In the genomic region with DNA sequence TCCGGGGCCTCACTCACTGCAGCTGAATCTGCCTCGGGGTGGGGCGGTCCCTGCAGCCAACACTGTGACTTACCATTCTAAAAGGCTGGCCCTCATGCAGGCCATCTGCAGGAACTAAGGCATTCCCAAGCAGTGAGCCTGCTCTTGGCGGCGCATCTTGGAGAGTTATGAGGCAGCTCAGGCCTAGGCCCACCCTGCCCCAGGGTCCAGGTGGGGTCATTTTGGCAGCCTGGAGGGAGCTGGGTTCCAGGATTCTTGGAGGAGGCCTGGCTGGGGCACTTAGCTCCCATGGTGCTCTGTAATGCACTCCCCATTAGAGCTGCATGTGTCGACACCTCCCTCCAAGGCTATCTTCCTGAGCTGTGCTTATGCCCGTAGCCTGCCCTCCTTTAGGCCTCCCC, we compare ENCODE assay signal across 21 cellular contexts. TPM values are rescaled to one million over a fixed set of nuclear protein-coding genes. Genes with fewer than 3 reads are reported as not detected.
DNase-seq lines count a peak whose midpoint lies in the region; ATAC-seq and TF ChIP-seq lines count a peak whose summit lies in the region.
"Had no signal": no experiment of that assay in that cellular context is flagged by ENCODE, and none has a peak within 500 bp of the region (broad histone marks: within the 10 kb centered on the region; RNA-seq: fewer than 3 reads in every experiment).

No MANE protein-coding gene starts in this region.

- no peak overlapping the region for H3K4me3 Mint-ChIP-seq in activated CD4-positive, alpha-beta T cell treated with anti-CD3 and anti-CD28 coated beads for 36 hours
- no peak overlapping the region for H3K4me3 Mint-ChIP-seq in activated T-helper 2 cell treated with anti-CD3 and anti-CD28 coated beads, Interferon-gamma antibody, Interleukin-2, Interleukin-4, amounts not matched to agents 10 μg/mL and 5 μg/mL and 100 μg/mL, durations not matched to agents 14 hours and 24 hours and 36 hours (ENCODE audit: low read depth)
- H3K4me3 Mint-ChIP-seq: activated naive CD8-positive, alpha-beta T cell treated with anti-CD3 and anti-CD28 coated beads, Interleukin-2, amount 50 U/mL, for 24 hours; naive thymus-derived CD4-positive, alpha-beta T cell had no signal

- POLR2A ChIA-PET in RWPE1 (lab: Yijun Ruan, JAX; ENCODE audit: low non-redundant PET), result no interaction called here
- POLR2A ChIA-PET in activated CD4-positive, alpha-beta T cell treated with anti-CD3 and anti-CD28 coated beads for 36 hours (lab: Charles Lee), result no interaction called here

- H3K36me3 ChIP-seq in psoas muscle (ENCODE audit: insufficient read depth in 1 of 2, low read depth in 1 of 2), result no peaks in the 10 kb centered on the region

- intact Hi-C loops in Right ventricle myocardium superior (cut with DNase I) (no loop called here), psoas muscle (cut with DNase I) (no loop called here)
- intact Hi-C loops in activated CD4-positive, alpha-beta T cell treated with anti-CD3 and anti-CD28 coated beads for 36 hours (cut with DNase I, micrococcal nuclease), result no loop called here
- intact Hi-C loops in activated T-helper 2 cell treated with anti-CD3 and anti-CD28 coated beads, Interferon-gamma antibody, Interleukin-2, Interleukin-4, amounts not matched to agents 10 μg/mL and 5 μg/mL and 100 μg/mL, durations not matched to agents 14 hours and 24 hours and 36 hours (cut with micrococcal nuclease), result no loop called here

- H3K4me1 Mint-ChIP-seq in activated CD4-positive, alpha-beta T cell treated with anti-CD3 and anti-CD28 coated beads for 36 hours, result no peaks in the 10 kb centered on the region
- no peaks in the 10 kb centered on the region for H3K4me1 Mint-ChIP-seq in activated T-helper 2 cell treated with anti-CD3 and anti-CD28 coated beads, Interferon-gamma antibody, Interleukin-2, Interleukin-4, amounts not matched to agents 10 μg/mL and 5 μg/mL and 100 μg/mL, durations not matched to agents 14 hours and 24 hours and 36 hours (ENCODE audit: low read depth)
- H3K4me1 Mint-ChIP-seq: activated naive CD8-positive, alpha-beta T cell treated with anti-CD3 and anti-CD28 coated beads, Interleukin-2, amount 50 U/mL, for 24 hours; naive thymus-derived CD4-positive, alpha-beta T cell had no signal

- no peak overlapping the region for H3K4me3 ChIP-seq in AG09309 (ENCODE audit: control insufficient read depth, low read depth, low read length)
- no peak overlapping the region for H3K4me3 ChIP-seq in psoas muscle
- H3K4me3 ChIP-seq: PC-9 had no signal

- DNase-seq in AG09309 (ENCODE audit: low read depth) (peak; percentile 10), RWPE1 (ENCODE audit: low spot score) (no peak), Right ventricle myocardium superior (peak; percentile 87), psoas muscle (peak; percentile 86 to 89)
- no peak for DNase-seq in activated CD4-positive, alpha-beta T cell treated with anti-CD3 and anti-CD28 coated beads for 36 hours
- no peak for DNase-seq in activated T-helper 2 cell treated with anti-CD3 and anti-CD28 coated beads, Interferon-gamma antibody, Interleukin-2, Interleukin-4, amounts not matched to agents 10 μg/mL and 5 μg/mL and 100 μg/mL, durations not matched to agents 14 hours and 24 hours and 36 hours (ENCODE audit: low spot score)
- DNase-seq: activated CD4-positive, CD25-positive, alpha-beta regulatory T cell; activated naive CD8-positive, alpha-beta T cell treated with anti-CD3 and anti-CD28 coated beads, Interleukin-2, amount 50 U/mL, for 24 hours; activated T-cell treated with anti-CD3 and anti-CD28 coated beads, Interleukin-2, amount 50 U/mL, for 1 hour; AML-193; DMS153; hippocampal formation; naive thymus-derived CD4-positive, alpha-beta T cell; NCI-H187; PC-9; stimulated activated CD4-positive, alpha-beta T cell treated with anti-CD3 and anti-CD28 coated beads, Interleukin-4, amount 100 ng/mL, for 24 hours; SW 1271 had no signal

- H3K27ac ChIP-seq in RWPE1 (peak overlapping the region; percentile 35), psoas muscle (no peak overlapping the region)
- H3K27ac ChIP-seq: epithelial cell of prostate, HL-60, PC-9 had no signal

- no peaks in the 10 kb centered on the region for H3K9me3 ChIP-seq in psoas muscle

- CTCF ChIA-PET in RWPE1 (lab: Yijun Ruan, JAX), result interaction anchor here (0.6 kb wide), 1 partner anchor 76 kb away, joined by 3 read pairs; no protein-coding TSS in a partner anchor
- CTCF ChIA-PET in activated CD4-positive, alpha-beta T cell treated with anti-CD3 and anti-CD28 coated beads for 36 hours (lab: Charles Lee), result no interaction called here

- no peak overlapping the region for H3K27ac Mint-ChIP-seq in activated CD4-positive, alpha-beta T cell treated with anti-CD3 and anti-CD28 coated beads for 36 hours
- no peak overlapping the region for H3K27ac Mint-ChIP-seq in activated T-helper 2 cell treated with anti-CD3 and anti-CD28 coated beads, Interferon-gamma antibody, Interleukin-2, Interleukin-4, amounts not matched to agents 10 μg/mL and 5 μg/mL and 100 μg/mL, durations not matched to agents 14 hours and 24 hours and 36 hours
- H3K27ac Mint-ChIP-seq: activated naive CD8-positive, alpha-beta T cell treated with anti-CD3 and anti-CD28 coated beads, Interleukin-2, amount 50 U/mL, for 24 hours; naive thymus-derived CD4-positive, alpha-beta T cell had no signal

- H3K27me3 ChIP-seq in psoas muscle (ENCODE audit: insufficient read depth in 3 of 3, low read length in 2 of 3), result no peaks in the 10 kb centered on the region

- no peak for TF ChIP-seq CTCF in AG09309 (IDR thresholded peaks at IDR 0.05; ENCODE audit: control insufficient read depth, insufficient read depth, low read depth, low read length, missing control alignments)
- no peak for TF ChIP-seq CTCF in RWPE1 (conservative IDR thresholded peaks at IDR 0.05; ENCODE audit: low read depth)
- TF ChIP-seq CTCF in psoas muscle (IDR thresholded peaks at IDR 0.05), result no peak

- H3K4me1 ChIP-seq in psoas muscle, result no peaks in the 10 kb centered on the region

- WGBS in psoas muscle, 3 donors, result 67 to 81% (median 78%) methylated on average over 7 of the region's 7 CpGs

- H3K27me3 Mint-ChIP-seq in activated CD4-positive, alpha-beta T cell treated with anti-CD3 and anti-CD28 coated beads for 36 hours, result no peaks in the 10 kb centered on the region
- H3K27me3 Mint-ChIP-seq in activated T-helper 2 cell treated with anti-CD3 and anti-CD28 coated beads, Interferon-gamma antibody, Interleukin-2, Interleukin-4, amounts not matched to agents 10 μg/mL and 5 μg/mL and 100 μg/mL, durations not matched to agents 14 hours and 24 hours and 36 hours (ENCODE audit: low read depth), result peaks cover 6% of the 10 kb centered on the region
- H3K27me3 Mint-ChIP-seq: activated naive CD8-positive, alpha-beta T cell treated with anti-CD3 and anti-CD28 coated beads, Interleukin-2, amount 50 U/mL, for 24 hours had no signal

- no peaks in the 10 kb centered on the region for H3K9me3 Mint-ChIP-seq in activated CD4-positive, alpha-beta T cell treated with anti-CD3 and anti-CD28 coated beads for 36 hours (ENCODE audit: low read depth)
- no peaks in the 10 kb centered on the region for H3K9me3 Mint-ChIP-seq in activated T-helper 2 cell treated with anti-CD3 and anti-CD28 coated beads, Interferon-gamma antibody, Interleukin-2, Interleukin-4, amounts not matched to agents 10 μg/mL and 5 μg/mL and 100 μg/mL, durations not matched to agents 14 hours and 24 hours and 36 hours
- H3K9me3 Mint-ChIP-seq: activated naive CD8-positive, alpha-beta T cell treated with anti-CD3 and anti-CD28 coated beads, Interleukin-2, amount 50 U/mL, for 24 hours had no signal

- ATAC-seq in Right ventricle myocardium superior (ENCODE audit: poor library complexity), result peak; percentile 92
- peak; percentile 40 to 86 (median 75) for ATAC-seq in psoas muscle
- no peak for ATAC-seq in GM18498 (IDR thresholded peaks at IDR 0.05; ENCODE audit: unreplicated experiment)
- ATAC-seq in HG03457 (IDR thresholded peaks at IDR 0.05; ENCODE audit: unreplicated experiment), result no peak
- no peak for ATAC-seq in activated CD4-positive, alpha-beta T cell treated with anti-CD3 and anti-CD28 coated beads for 36 hours
- ATAC-seq: activated naive CD8-positive, alpha-beta T cell treated with anti-CD3 and anti-CD28 coated beads, Interleukin-2, amount 50 U/mL, for 24 hours; naive thymus-derived CD4-positive, alpha-beta T cell had no signal

- no peaks in the 10 kb centered on the region for H3K36me3 Mint-ChIP-seq in activated CD4-positive, alpha-beta T cell treated with anti-CD3 and anti-CD28 coated beads for 36 hours (ENCODE audit: low read depth)
- H3K36me3 Mint-ChIP-seq in activated T-helper 2 cell treated with anti-CD3 and anti-CD28 coated beads, Interferon-gamma antibody, Interleukin-2, Interleukin-4, amounts not matched to agents 10 μg/mL and 5 μg/mL and 100 μg/mL, durations not matched to agents 14 hours and 24 hours and 36 hours (ENCODE audit: low read depth), result no peaks in the 10 kb centered on the region
- H3K36me3 Mint-ChIP-seq: naive thymus-derived CD4-positive, alpha-beta T cell had no signal

RNA-seq across cellular contexts. Expression of gene BIN1, which starts 14.8 kb away (rescaled TPM):
- total RNA-seq in Right ventricle myocardium superior (15.7 TPM), psoas muscle (1,000 to 10,000 TPM; 1,036 to 1,643 (median 1,260) TPM)
- 1,000 to 10,000 TPM in 2 of 3 donors, 100 to 1,000 TPM in 1; 615 to 1,667 (median 1,547) TPM for polyA plus RNA-seq in psoas muscle
- 10 to 100 TPM; 65.2 to 71.0 TPM for total RNA-seq in activated CD4-positive, alpha-beta T cell treated with anti-CD3 and anti-CD28 coated beads for 36 hours
- 48.1 and 51.7 TPM in 2 replicates for total RNA-seq in activated T-helper 2 cell treated with anti-CD3 and anti-CD28 coated beads, Interferon-gamma antibody, Interleukin-2, Interleukin-4, amounts not matched to agents 10 μg/mL and 5 μg/mL and 100 μg/mL, durations not matched to agents 14 hours and 24 hours and 36 hours

Comparison
In these comparisons a context has a peak if more than half of its experiments do, and no peak if none do; other contexts are left out.
1. DNase-seq: peak in AG09309 (single experiment), Right ventricle myocardium superior (single experiment) and psoas muscle (2 of 2); none in RWPE1 (single experiment), activated CD4-positive, alpha-beta T cell treated with anti-CD3 and anti-CD28 coated beads for 36 hours (single experiment) and activated T-helper 2 cell treated with anti-CD3 and anti-CD28 coated beads, Interferon-gamma antibody, Interleukin-2, Interleukin-4, amounts not matched to agents 10 μg/mL and 5 μg/mL and 100 μg/mL, durations not matched to agents 14 hours and 24 hours and 36 hours (single experiment).
2. ATAC-seq: peak in Right ventricle myocardium superior (single experiment) and psoas muscle (4 of 4); none in GM18498 (single experiment), HG03457 (single experiment) and activated CD4-positive, alpha-beta T cell treated with anti-CD3 and anti-CD28 coated beads for 36 hours (single experiment).
3. RNA of gene BIN1, which starts 14.8 kb away (total RNA-seq): 1,036 to 1,643 TPM in psoas muscle; 65.2 to 71.0 TPM in activated CD4-positive, alpha-beta T cell treated with anti-CD3 and anti-CD28 coated beads for 36 hours, 48.1 to 51.7 TPM in activated T-helper 2 cell treated with anti-CD3 and anti-CD28 coated beads, Interferon-gamma antibody, Interleukin-2, Interleukin-4, amounts not matched to agents 10 μg/mL and 5 μg/mL and 100 μg/mL, durations not matched to agents 14 hours and 24 hours and 36 hours and 15.7 TPM in Right ventricle myocardium superior (single experiment); every median in the first group is over 10 times any median in the second.